Comparison of ENCODE assay signal across 20 cellular contexts in genomic region chr12:108619369-108620160, GRCh38. TPM values are rescaled to one million over a fixed set of nuclear protein-coding genes. Genes with fewer than 3 reads are reported as not detected.
A peak's percentile ranks its signal among the peaks of the same experiment; 100 is the strongest.
DNase-seq lines count a peak whose midpoint lies in the region; ATAC-seq and TF ChIP-seq lines count a peak whose summit lies in the region.
"Had no signal": no experiment of that assay in that cellular context is flagged by ENCODE, and none has a peak within 500 bp of the region (broad histone marks: within the 10 kb centered on the region; RNA-seq: fewer than 3 reads in every experiment).

No MANE protein-coding gene starts in this region.

- peaks cover 76% of the 10 kb centered on the region for H3K4me1 ChIP-seq in CD4-positive, alpha-beta memory T cell (ENCODE audit: insufficient read depth, low read length)
- H3K4me1 ChIP-seq in H9 (ENCODE audit: insufficient read depth, low read length) = no peaks in the 10 kb centered on the region; the same call in 1 of the 2 replicates
- H3K4me1 ChIP-seq: prostate gland had no signal

- H3K18ac ChIP-seq in H9 (ENCODE audit: insufficient read length, low read depth, low read length) = no peak overlapping the region

- H3K9me3 ChIP-seq in CD4-positive, alpha-beta memory T cell (ENCODE audit: control insufficient read depth in 1 of 2, low read length in 2 of 2) = no peaks in the 10 kb centered on the region
- no peaks in the 10 kb centered on the region for H3K9me3 ChIP-seq in H9 (ENCODE audit: control insufficient read depth, low read depth, low read length)
- H3K9me3 ChIP-seq: prostate gland, SK-N-SH had no signal

- peak in 1 of 5 donors; percentile 16 for DNase-seq in CD4-positive, alpha-beta memory T cell
- DNase-seq in H9 (no peak), mesothelial cell of epicardium (ENCODE audit: low spot score in 2 of 2, unreplicated experiment in 2 of 2) (no peak), MV-4-11 (lab: John Stamatoyannopoulos, UW) (no peak), nephron progenitor cell (no peak)
- DNase-seq in activated naive CD8-positive, alpha-beta T cell treated with anti-CD3 and anti-CD28 coated beads for 36 hours = no peak
- DNase-seq: activated CD4-positive, alpha-beta T cell treated with anti-CD3 and anti-CD28 coated beads for 48 hours; anterior cingulate cortex; heart right ventricle; HFFc6; NCI-H1694 treated with DMSO at 0.1 percent for 48 hours; NCI-H345; SK-N-SH; spleen had no signal

- TF ChIP-seq CTCF in H9 (conservative IDR thresholded peaks at IDR 0.05) (no peak), mesothelial cell of epicardium (IDR thresholded peaks at IDR 0.05; ENCODE audit: unreplicated experiment) (no peak), nephron progenitor cell (IDR thresholded peaks at IDR 0.05) (no peak)

- peaks cover 4% of the 10 kb centered on the region for H4K20me1 ChIP-seq in H9 (ENCODE audit: control insufficient read depth, insufficient read depth, insufficient read length)

- no peak overlapping the region for H4K5ac ChIP-seq in H9 (ENCODE audit: insufficient read length, low read depth, low read length)

- no peaks in the 10 kb centered on the region for H3K79me1 ChIP-seq in H9 (ENCODE audit: insufficient read depth, low read depth, low read length, poor library complexity, severe bottlenecking)

- ATAC-seq in HG02642 (IDR thresholded peaks at IDR 0.05; ENCODE audit: poor library complexity, unreplicated experiment) (no peak), GM18867 (IDR thresholded peaks at IDR 0.05; ENCODE audit: unreplicated experiment) (no peak)
- ATAC-seq: heart right ventricle had no signal

- H3K27ac ChIP-seq in CD4-positive, alpha-beta memory T cell (ENCODE audit: low read depth, low read length) = peak overlapping the region; percentile 11
- no peak overlapping the region for H3K27ac ChIP-seq in H9 (ENCODE audit: insufficient read length, low read depth, low read length)
- H3K27ac ChIP-seq: prostate gland had no signal

- no peak overlapping the region for H4K8ac ChIP-seq in H9 (replicated peaks; ENCODE audit: insufficient read length, low read depth, low read length)

- no peak overlapping the region for H2AK5ac ChIP-seq in H9 (ENCODE audit: insufficient read length, low read length)

- peak overlapping the region; percentile 57 to 99 (median 75) for H3K27ac Mint-ChIP-seq in CD4-positive, alpha-beta memory T cell
- H3K27ac Mint-ChIP-seq in H9 (peak overlapping the region; percentile 2 to 40 (median 13); a peak in 2 of 7 replicates), mesothelial cell of epicardium (peak overlapping the region; percentile 35), nephron progenitor cell (no peak overlapping the region)
- H3K27ac Mint-ChIP-seq in activated naive CD8-positive, alpha-beta T cell treated with anti-CD3 and anti-CD28 coated beads for 36 hours = peak overlapping the region; percentile 39
- H3K27ac Mint-ChIP-seq: HFFc6 had no signal

- H3K27me3 Mint-ChIP-seq in CD4-positive, alpha-beta memory T cell = no peaks in the 10 kb centered on the region
- H3K27me3 Mint-ChIP-seq in H9 (ENCODE audit: low read depth) (no peaks in the 10 kb centered on the region; the same call in 1 of the 2 replicates), mesothelial cell of epicardium (ENCODE audit: low read depth) (no peaks in the 10 kb centered on the region), nephron progenitor cell (ENCODE audit: low read depth, poor library complexity) (peaks cover 29% of the 10 kb centered on the region)
- H3K27me3 Mint-ChIP-seq in activated naive CD8-positive, alpha-beta T cell treated with anti-CD3 and anti-CD28 coated beads for 36 hours = no peaks in the 10 kb centered on the region

- H2BK20ac ChIP-seq in H9 (ENCODE audit: low read depth, low read length, poor library complexity, severe bottlenecking) = no peak overlapping the region

- intact Hi-C loops in CD4-positive, alpha-beta memory T cell (cut with micrococcal nuclease) = loop anchor here (2.0 to 5.0 kb wide), 2 partner anchors 45 to 113 kb away; partner anchors contain the start of gene CORO1C

- no peaks in the 10 kb centered on the region for H3K27me3 ChIP-seq in CD4-positive, alpha-beta memory T cell (ENCODE audit: insufficient read depth, low read length)
- no peaks in the 10 kb centered on the region for H3K27me3 ChIP-seq in H9 (ENCODE audit: insufficient read depth, low read length)
- H3K27me3 ChIP-seq: heart right ventricle, spleen had no signal

- H2BK15ac ChIP-seq in H9 (ENCODE audit: low read depth, low read length) = no peak overlapping the region

- H2AFZ ChIP-seq in H9 (ENCODE audit: low read length) = no peak overlapping the region

- no peak overlapping the region for H3K23ac ChIP-seq in H9 (ENCODE audit: insufficient read length, low read depth, low read length)

- H3K4ac ChIP-seq in H9 (ENCODE audit: low read depth, low read length) = no peak overlapping the region

- H3K79me2 ChIP-seq in H9 (ENCODE audit: insufficient read depth, low read length) = no peaks in the 10 kb centered on the region

- peaks cover 47 to 75% of the 10 kb centered on the region in 2 donors for H3K36me3 Mint-ChIP-seq in CD4-positive, alpha-beta memory T cell
- H3K36me3 Mint-ChIP-seq in H9 (ENCODE audit: insufficient read depth in 1 of 3, low read depth in 3 of 3) (peaks cover 0 to 2% (median 0%) of the 10 kb centered on the region in 3 experiments; a peak in 2 of 7 replicates), mesothelial cell of epicardium (no peaks in the 10 kb centered on the region), nephron progenitor cell (ENCODE audit: low read depth) (no peaks in the 10 kb centered on the region)
- H3K36me3 Mint-ChIP-seq in activated naive CD8-positive, alpha-beta T cell treated with anti-CD3 and anti-CD28 coated beads for 36 hours = peaks cover 39% of the 10 kb centered on the region

- no CpG with 5 or more reads among the region's 14 CpGs for WGBS in H9 (ENCODE audit: extremely low coverage, insufficient read length, low lambda C conversion rate)

- H2BK12ac ChIP-seq in H9 (ENCODE audit: insufficient read length, low read depth, low read length) = no peak overlapping the region

- peaks cover 49 to 83% (median 68%) of the 10 kb centered on the region in 4 donors for H3K4me1 Mint-ChIP-seq in CD4-positive, alpha-beta memory T cell
- peaks cover 25 to 26% of the 10 kb centered on the region in 2 experiments for H3K4me1 Mint-ChIP-seq in H9
- peaks cover 46% of the 10 kb centered on the region for H3K4me1 Mint-ChIP-seq in activated naive CD8-positive, alpha-beta T cell treated with anti-CD3 and anti-CD28 coated beads for 36 hours
- H3K4me1 Mint-ChIP-seq in mesothelial cell of epicardium = peaks cover 26% of the 10 kb centered on the region
- peaks cover 19% of the 10 kb centered on the region for H3K4me1 Mint-ChIP-seq in nephron progenitor cell

- H3K4me3 Mint-ChIP-seq in CD4-positive, alpha-beta memory T cell = peak overlapping the region in 2 of 8 donors; percentile 29 to 32
- no peak overlapping the region for H3K4me3 Mint-ChIP-seq in H9
- no peak overlapping the region for H3K4me3 Mint-ChIP-seq in activated naive CD8-positive, alpha-beta T cell treated with anti-CD3 and anti-CD28 coated beads for 36 hours
- H3K4me3 Mint-ChIP-seq in mesothelial cell of epicardium = no peak overlapping the region
- no peak overlapping the region for H3K4me3 Mint-ChIP-seq in nephron progenitor cell
- H3K4me3 Mint-ChIP-seq: HFFc6 had no signal

- H3K4me2 ChIP-seq in H9 (ENCODE audit: insufficient read depth, insufficient read length, low read length) = no peak overlapping the region
- H3K4me2 ChIP-seq: SK-N-SH had no signal

- no peak overlapping the region for H3T11ph ChIP-seq in H9 (ENCODE audit: low read length)

- H3K36me3 ChIP-seq in CD4-positive, alpha-beta memory T cell (ENCODE audit: insufficient read depth, low read length) = peaks cover 39% of the 10 kb centered on the region
- H3K36me3 ChIP-seq: prostate gland had no signal

- POLR2A ChIA-PET in CD4-positive, alpha-beta memory T cell (lab: Charles Lee; ENCODE audit: partially characterized antibody) = interaction anchor here (1.0 to 9.9 kb wide), 3 partner anchors 11 to 55 kb away, joined by 3 to 310 read pairs (median 135); partner anchors contain the start of genes ISCU, SART3 and SELPLG

- no peak overlapping the region for H3K9ac ChIP-seq in H9 (ENCODE audit: extremely low read depth, insufficient read length, low read length)
- H3K9ac ChIP-seq: SK-N-SH had no signal

- H3K14ac ChIP-seq in H9 (ENCODE audit: insufficient read depth, low read length) = no peak overlapping the region

- no peak overlapping the region for H2BK120ac ChIP-seq in H9 (ENCODE audit: low read depth, low read length, poor library complexity, severe bottlenecking)

- H2BK5ac ChIP-seq in H9 (ENCODE audit: insufficient read length, low read length) = no peak overlapping the region

- H4K91ac ChIP-seq in H9 (ENCODE audit: insufficient read length, low read depth, low read length) = no peak overlapping the region

- H3K23me2 ChIP-seq in H9 (ENCODE audit: insufficient read length, low read depth, low read length, poor library complexity, severe bottlenecking) = no peaks in the 10 kb centered on the region

- no peak overlapping the region for H3K4me3 ChIP-seq in CD4-positive, alpha-beta memory T cell (ENCODE audit: low read length in 2 of 2)
- H3K4me3 ChIP-seq: heart right ventricle, prostate gland, spleen had no signal

- H3K56ac ChIP-seq in H9 (ENCODE audit: insufficient read length, low read depth, low read length) = no peak overlapping the region

- CTCF ChIA-PET in CD4-positive, alpha-beta memory T cell (lab: Charles Lee; ENCODE audit: partially characterized antibody) = interaction anchor here (0.8 to 13.8 kb wide), 15 partner anchors 14 to 218 kb away, joined by 3 to 463 read pairs (median 10); partner anchors contain the start of genes ISCU, SART3 and SELPLG

- peaks cover 0 to 11% (median 1%) of the 10 kb centered on the region in 8 donors for H3K9me3 Mint-ChIP-seq in CD4-positive, alpha-beta memory T cell
- H3K9me3 Mint-ChIP-seq in H9 = peaks cover 4 to 5% of the 10 kb centered on the region in 2 experiments; a peak in 3 of 5 replicates
- H3K9me3 Mint-ChIP-seq in activated naive CD8-positive, alpha-beta T cell treated with anti-CD3 and anti-CD28 coated beads for 36 hours = peaks cover 10% of the 10 kb centered on the region
- peaks cover 5% of the 10 kb centered on the region for H3K9me3 Mint-ChIP-seq in mesothelial cell of epicardium
- H3K9me3 Mint-ChIP-seq in nephron progenitor cell = peaks cover 7% of the 10 kb centered on the region

RNA-seq across cellular contexts. Expression of gene SELPLG, which starts 14.1 kb away (rescaled TPM):
- total RNA-seq in CD4-positive, alpha-beta memory T cell = 100 to 1,000 TPM; 175 to 176 TPM
- 100 to 1,000 TPM; 485 to 781 TPM for polyA plus RNA-seq in CD4-positive, alpha-beta memory T cell
- total RNA-seq in H9 (2021) = 0.09 and 0.15 TPM in 2 replicates
- 10 to 100 TPM; 22.2 to 23.0 TPM for total RNA-seq in activated naive CD8-positive, alpha-beta T cell treated with anti-CD3 and anti-CD28 coated beads for 36 hours
- total RNA-seq in mesothelial cell of epicardium = 0.33 to 0.47 TPM in 2 of 3 replicates, not detected in the other

RNA-seq across cellular contexts. Expression of gene TMEM119, which starts 21.7 kb away (rescaled TPM):
- total RNA-seq in CD4-positive, alpha-beta memory T cell = under 1 TPM; 0.30 to 0.58 TPM
- under 1 TPM in 1 of 2 donors, not detected in 1; 0.42 TPM for polyA plus RNA-seq in CD4-positive, alpha-beta memory T cell
- not detected in 2 replicates for total RNA-seq in H9 (2021)
- total RNA-seq in activated naive CD8-positive, alpha-beta T cell treated with anti-CD3 and anti-CD28 coated beads for 36 hours = under 1 TPM in 1 of 2 experiments, not detected in 1; 0.12 TPM
- 37.6 to 43.2 TPM (median 41.2 TPM) in 3 replicates for total RNA-seq in mesothelial cell of epicardium
- total RNA-seq: activated T-helper 2 cell treated with anti-CD3 and anti-CD28 coated beads, Interferon-gamma antibody, Interleukin-2, Interleukin-4, amounts not matched to agents 10 μg/mL and 5 μg/mL and 100 μg/mL, durations not matched to agents 14 hours and 24 hours and 36 hours; lung microvascular endothelial cell had no signal
- polyA plus RNA-seq: neural cell had no signal

RNA-seq across cellular contexts. Expression of gene ISCU, which starts 57.2 kb away (rescaled TPM):
- 100 to 1,000 TPM; 182 to 195 TPM for total RNA-seq in CD4-positive, alpha-beta memory T cell
- polyA plus RNA-seq in CD4-positive, alpha-beta memory T cell = 100 to 1,000 TPM; 267 to 316 TPM
- 63.9 and 64.9 TPM in 2 replicates for total RNA-seq in H9 (2021)
- total RNA-seq in activated naive CD8-positive, alpha-beta T cell treated with anti-CD3 and anti-CD28 coated beads for 36 hours = 10 to 100 TPM; 69.5 TPM
- total RNA-seq in mesothelial cell of epicardium = 64.9 to 66.0 TPM (median 65.8 TPM) in 3 replicates

RNA-seq across cellular contexts. Expression of gene SART3, which starts 58.6 kb away (rescaled TPM):
- 100 to 1,000 TPM; 101 to 112 TPM for total RNA-seq in CD4-positive, alpha-beta memory T cell
- 10 to 100 TPM; 25.9 to 52.5 TPM for polyA plus RNA-seq in CD4-positive, alpha-beta memory T cell
- total RNA-seq in H9 (2021) (80.7 and 89.4 TPM in 2 replicates), mesothelial cell of epicardium (77.7 to 82.5 TPM (median 77.7 TPM) in 3 replicates)
- 10 to 100 TPM; 78.7 to 80.9 TPM for total RNA-seq in activated naive CD8-positive, alpha-beta T cell treated with anti-CD3 and anti-CD28 coated beads for 36 hours

Comparison
In these comparisons a context has a peak if more than half of its experiments do, and no peak if none do; other contexts are left out.
1. RNA of gene SELPLG, which starts 14.1 kb away (total RNA-seq): 175 to 176 TPM in CD4-positive, alpha-beta memory T cell and 22.2 to 23.0 TPM in activated naive CD8-positive, alpha-beta T cell treated with anti-CD3 and anti-CD28 coated beads for 36 hours; 0.09 to 0.15 TPM in H9 and 0.33 to 0.47 TPM in mesothelial cell of epicardium; every median in the first group is over 10 times any median in the second.
2. RNA of gene TMEM119, which starts 21.7 kb away (total RNA-seq): 37.6 to 43.2 TPM in mesothelial cell of epicardium; 0.30 to 0.58 TPM in CD4-positive, alpha-beta memory T cell, not detected in H9 and 0.12 TPM in activated naive CD8-positive, alpha-beta T cell treated with anti-CD3 and anti-CD28 coated beads for 36 hours; every median in the first group is over 10 times any median in the second.